Comparison of ENCODE assay signal across 11 cellular contexts in the genomic region with DNA sequence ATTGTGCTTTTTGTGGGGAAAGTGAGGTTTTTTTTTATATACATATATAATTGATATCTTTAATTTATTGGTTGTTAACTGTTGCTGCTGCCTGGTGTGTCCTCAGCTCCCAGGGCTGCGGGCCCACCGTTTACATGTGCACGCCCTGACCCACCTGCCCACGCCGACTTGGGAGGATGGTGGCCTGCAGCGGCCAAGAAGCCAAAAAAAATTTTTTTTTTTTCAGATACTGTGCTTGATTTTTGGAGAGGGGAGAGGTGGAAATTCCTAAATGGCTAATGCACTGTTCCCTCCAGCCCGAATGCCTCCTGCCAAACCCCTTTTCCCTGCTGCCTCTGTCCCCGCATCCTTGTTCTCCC. TPM values are rescaled to one million over a fixed set of nuclear protein-coding genes. Genes with fewer than 3 reads are reported as not detected.
DNase-seq lines count a peak whose midpoint lies in the region; TF ChIP-seq lines count a peak whose summit lies in the region.
"Had no signal": no experiment of that assay in that cellular context is flagged by ENCODE, and none has a peak within 500 bp of the region (broad histone marks: within the 10 kb centered on the region; RNA-seq: fewer than 3 reads in every experiment).

No MANE protein-coding gene starts in this region.

- H3F3A ChIP-seq in smooth muscle cell (ENCODE audit: low read depth) = no peaks in the 10 kb centered on the region

- H3K27ac Mint-ChIP-seq in chondrocyte (ENCODE audit: unreplicated experiment) (no peak overlapping the region), glutamatergic neuron (ENCODE audit: unreplicated experiment) (peak overlapping the region; percentile 91)
- H3K27ac Mint-ChIP-seq: CD4-positive, alpha-beta T cell had no signal

- no peaks in the 10 kb centered on the region for H3K9me3 ChIP-seq in stomach smooth muscle (ENCODE audit: control insufficient read depth in 2 of 2, low read length in 2 of 2)
- no peaks in the 10 kb centered on the region for H3K9me3 ChIP-seq in smooth muscle cell (replicated peaks; ENCODE audit: low read depth)
- H3K9me3 ChIP-seq: Caco-2 had no signal

- peaks cover 21% of the 10 kb centered on the region for H3K4me1 ChIP-seq in stomach smooth muscle (ENCODE audit: control insufficient read depth, insufficient read depth, low read length)
- H3K4me1 ChIP-seq in smooth muscle cell (ENCODE audit: low read depth) = no peaks in the 10 kb centered on the region
- H3K4me1 ChIP-seq: Caco-2 had no signal

- peaks cover 6% of the 10 kb centered on the region for H3K4me1 Mint-ChIP-seq in chondrocyte (ENCODE audit: low read depth)
- H3K4me1 Mint-ChIP-seq in glutamatergic neuron (ENCODE audit: low read depth, unreplicated experiment) = peaks cover 24% of the 10 kb centered on the region

- H3K36me3 Mint-ChIP-seq in chondrocyte (ENCODE audit: low read depth) (peaks cover 14% of the 10 kb centered on the region), glutamatergic neuron (ENCODE audit: unreplicated experiment) (no peaks in the 10 kb centered on the region)

- H3K27me3 Mint-ChIP-seq in chondrocyte (ENCODE audit: low read depth) (no peaks in the 10 kb centered on the region), glutamatergic neuron (ENCODE audit: unreplicated experiment) (peaks cover 3% of the 10 kb centered on the region)
- H3K27me3 Mint-ChIP-seq: CD4-positive, alpha-beta T cell had no signal

- DNase-seq in chondrocyte (ENCODE audit: low spot score) = peak; percentile 35
- DNase-seq in glutamatergic neuron = no peak
- no peak for DNase-seq in inferior parietal cortex (ENCODE audit: extremely low spot score)
- DNase-seq in Ammon's horn (ENCODE audit: low spot score) = no peak
- no peak for DNase-seq in smooth muscle cell (lab: John Stamatoyannopoulos, UW; ENCODE audit: unreplicated experiment)
- DNase-seq: Caco-2; CD4-positive, alpha-beta T cell; HCEC 1CT had no signal

- WGBS in smooth muscle cell (ENCODE audit: low lambda C conversion rate) = 98% methylated on average over 8 of the region's 8 CpGs

- no peaks in the 10 kb centered on the region for H3K9me3 Mint-ChIP-seq in chondrocyte (ENCODE audit: low read depth)
- peaks cover 8% of the 10 kb centered on the region for H3K9me3 Mint-ChIP-seq in glutamatergic neuron (ENCODE audit: unreplicated experiment)
- H3K9me3 Mint-ChIP-seq: CD4-positive, alpha-beta T cell had no signal

- H3K4me3 ChIP-seq in stomach smooth muscle (ENCODE audit: low read length in 2 of 2) (no peak overlapping the region), smooth muscle cell (no peak overlapping the region)

- H3K9ac ChIP-seq in stomach smooth muscle (ENCODE audit: low read length in 2 of 2) (no peak overlapping the region), smooth muscle cell (ENCODE audit: low read depth) (no peak overlapping the region)

- H3K36me3 ChIP-seq in stomach smooth muscle (ENCODE audit: control insufficient read depth in 2 of 2, insufficient read depth in 2 of 2, low read length in 2 of 2) (peaks cover 21 to 25% of the 10 kb centered on the region in 2 donors), smooth muscle cell (ENCODE audit: low read depth) (peaks cover 2% of the 10 kb centered on the region)

- no peak overlapping the region for H3K4me2 ChIP-seq in smooth muscle cell

- no peak for TF ChIP-seq CTCF in chondrocyte (IDR thresholded peaks at IDR 0.05)
- no peak for TF ChIP-seq CTCF in glutamatergic neuron (IDR thresholded peaks at IDR 0.05; ENCODE audit: partially characterized antibody, unreplicated experiment)
- TF ChIP-seq CTCF in smooth muscle cell (IDR thresholded peaks at IDR 0.05; ENCODE audit: borderline replicate concordance, insufficient read depth, poor library complexity, severe bottlenecking) = no peak

- H3K4me3 Mint-ChIP-seq in chondrocyte (ENCODE audit: unreplicated experiment) (no peak overlapping the region), glutamatergic neuron (ENCODE audit: unreplicated experiment) (peak overlapping the region; percentile 67)
- H3K4me3 Mint-ChIP-seq: CD4-positive, alpha-beta T cell had no signal

- H3K79me2 ChIP-seq in smooth muscle cell (ENCODE audit: low read depth) = no peaks in the 10 kb centered on the region

- H3K27ac ChIP-seq in stomach smooth muscle (ENCODE audit: low read length) (peak overlapping the region; percentile 71), smooth muscle cell (ENCODE audit: low read depth) (no peak overlapping the region)
- H3K27ac ChIP-seq: C4-2B had no signal

- H3K27me3 ChIP-seq in stomach smooth muscle (ENCODE audit: control insufficient read depth in 1 of 2, insufficient read depth in 2 of 2, low read length in 2 of 2) (no peaks in the 10 kb centered on the region), smooth muscle cell (ENCODE audit: low read depth) (no peaks in the 10 kb centered on the region)

- H4K20me1 ChIP-seq in smooth muscle cell (ENCODE audit: low read depth) = peaks cover 9% of the 10 kb centered on the region

- no peak overlapping the region for H2AFZ ChIP-seq in smooth muscle cell (ENCODE audit: low read depth)

RNA-seq across cellular contexts. Expression of gene HMCN2, which starts 32.0 kb away (rescaled TPM):
- total RNA-seq in chondrocyte = 0.05 to 0.36 TPM (median 0.10 TPM) in 3 replicates
- 9.3 TPM for total RNA-seq in glutamatergic neuron (ENCODE audit: unreplicated experiment)
- total RNA-seq in smooth muscle cell = under 0.01 and 1.3 TPM in 2 replicates
- 0.43 TPM in 1 of 2 replicates, not detected in the other for polyA plus RNA-seq in smooth muscle cell
- total RNA-seq: CD4-positive, alpha-beta T cell had no signal
- polyA plus RNA-seq: BJ had no signal
